In the genomic region with DNA sequence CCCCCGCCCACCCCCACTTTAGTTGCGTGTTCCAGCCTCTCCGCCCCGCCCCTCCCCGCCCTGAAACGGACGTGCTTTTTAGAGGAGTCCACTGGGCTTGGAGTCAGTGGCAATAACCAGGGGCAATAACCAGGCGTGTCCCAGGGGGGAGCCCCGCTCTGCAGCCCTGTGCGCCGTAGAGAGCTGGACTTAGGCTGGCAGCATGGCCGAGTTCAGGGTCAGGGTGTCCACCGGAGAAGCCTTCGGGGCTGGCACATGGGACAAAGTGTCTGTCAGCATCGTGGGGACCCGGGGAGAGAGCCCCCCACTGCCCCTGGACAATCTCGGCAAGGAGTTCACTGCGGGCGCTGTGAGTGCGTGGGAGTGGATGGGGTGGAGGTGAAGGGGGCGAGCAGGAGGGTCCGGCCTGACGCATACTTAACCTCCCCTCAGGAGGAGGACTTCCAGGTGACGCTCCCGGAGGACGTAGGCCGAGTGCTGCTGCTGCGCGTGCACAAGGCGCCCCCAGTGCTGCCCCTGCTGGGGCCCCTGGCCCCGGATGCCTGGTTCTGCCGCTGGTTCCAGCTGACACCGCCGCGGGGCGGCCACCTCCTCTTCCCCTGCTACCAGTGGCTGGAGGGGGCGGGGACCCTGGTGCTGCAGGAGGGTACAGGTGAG, we compare ENCODE assay signal across 17 cellular contexts. TPM values are rescaled to one million over a fixed set of nuclear protein-coding genes. Genes with fewer than 3 reads are reported as not detected.
A peak's percentile ranks its signal among the peaks of the same experiment; 100 is the strongest.
DNase-seq lines count a peak whose midpoint lies in the region; ATAC-seq and TF ChIP-seq lines count a peak whose summit lies in the region.
"Had no signal": no experiment of that assay in that cellular context is flagged by ENCODE, and none has a peak within 500 bp of the region (broad histone marks: within the 10 kb centered on the region; RNA-seq: fewer than 3 reads in every experiment).

A gene with protein sequence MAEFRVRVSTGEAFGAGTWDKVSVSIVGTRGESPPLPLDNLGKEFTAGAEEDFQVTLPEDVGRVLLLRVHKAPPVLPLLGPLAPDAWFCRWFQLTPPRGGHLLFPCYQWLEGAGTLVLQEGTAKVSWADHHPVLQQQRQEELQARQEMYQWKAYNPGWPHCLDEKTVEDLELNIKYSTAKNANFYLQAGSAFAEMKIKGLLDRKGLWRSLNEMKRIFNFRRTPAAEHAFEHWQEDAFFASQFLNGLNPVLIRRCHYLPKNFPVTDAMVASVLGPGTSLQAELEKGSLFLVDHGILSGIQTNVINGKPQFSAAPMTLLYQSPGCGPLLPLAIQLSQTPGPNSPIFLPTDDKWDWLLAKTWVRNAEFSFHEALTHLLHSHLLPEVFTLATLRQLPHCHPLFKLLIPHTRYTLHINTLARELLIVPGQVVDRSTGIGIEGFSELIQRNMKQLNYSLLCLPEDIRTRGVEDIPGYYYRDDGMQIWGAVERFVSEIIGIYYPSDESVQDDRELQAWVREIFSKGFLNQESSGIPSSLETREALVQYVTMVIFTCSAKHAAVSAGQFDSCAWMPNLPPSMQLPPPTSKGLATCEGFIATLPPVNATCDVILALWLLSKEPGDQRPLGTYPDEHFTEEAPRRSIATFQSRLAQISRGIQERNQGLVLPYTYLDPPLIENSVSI (plus strand): TSS at position 106 of the 657 bp plus-strand sequence. CDS start 97 bp downstream, at position 203.

- peaks cover 4% of the 10 kb centered on the region for H3K4me1 ChIP-seq in mucosa of stomach (ENCODE audit: control insufficient read depth, insufficient read depth, low read length)
- H3K4me1 ChIP-seq in thyroid gland = no peaks in the 10 kb centered on the region

- WGBS in thyroid gland, 2 donors = 12 to 21% methylated on average over 23 to 26 of the region's 37 CpGs

- no peaks in the 10 kb centered on the region for H3K9me3 Mint-ChIP-seq in activated CD4-positive, alpha-beta T cell treated with anti-CD3 and anti-CD28 coated beads, Interleukin-2, amount 10 ng/mL, durations not matched to agents 7 days and 5 days
- H3K9me3 Mint-ChIP-seq in activated CD4-positive, alpha-beta T cell treated with anti-CD3 and anti-CD28 coated beads, Interleukin-2, amount 10 ng/mL, durations not matched to agents 24 days and 14 days = no peaks in the 10 kb centered on the region

- H3K36me3 Mint-ChIP-seq in activated CD4-positive, alpha-beta T cell treated with anti-CD3 and anti-CD28 coated beads, Interleukin-2, amount 10 ng/mL, durations not matched to agents 7 days and 5 days (ENCODE audit: low read depth) = no peaks in the 10 kb centered on the region
- no peaks in the 10 kb centered on the region for H3K36me3 Mint-ChIP-seq in activated CD4-positive, alpha-beta T cell treated with anti-CD3 and anti-CD28 coated beads, Interleukin-2, amount 10 ng/mL, durations not matched to agents 24 days and 14 days (ENCODE audit: low read depth)

- peak within 1 kb of the TSS; percentile 54 for H3K27ac Mint-ChIP-seq in activated CD4-positive, alpha-beta T cell treated with anti-CD3 and anti-CD28 coated beads, Interleukin-2, amount 10 ng/mL, durations not matched to agents 7 days and 5 days
- H3K27ac Mint-ChIP-seq in activated CD4-positive, alpha-beta T cell treated with anti-CD3 and anti-CD28 coated beads, Interleukin-2, amount 10 ng/mL, durations not matched to agents 24 days and 14 days = no peak within 1 kb of the TSS

- H3K4me3 ChIP-seq in mucosa of stomach (ENCODE audit: low read length) (no peak within 1 kb of the TSS), thyroid gland (replicated peaks in 1 of 3) (no peak within 1 kb of the TSS)

- ATAC-seq in GM18867 (IDR thresholded peaks at IDR 0.05; ENCODE audit: unreplicated experiment) = no peak
- ATAC-seq: gastrocnemius medialis, SK-N-SH treated with all-trans-retinoic acid at 6 μM for 48 hours had no signal

- no peak within 1 kb of the TSS for H3K4me3 Mint-ChIP-seq in activated CD4-positive, alpha-beta T cell treated with anti-CD3 and anti-CD28 coated beads, Interleukin-2, amount 10 ng/mL, durations not matched to agents 7 days and 5 days
- H3K4me3 Mint-ChIP-seq in activated CD4-positive, alpha-beta T cell treated with anti-CD3 and anti-CD28 coated beads, Interleukin-2, amount 10 ng/mL, durations not matched to agents 24 days and 14 days = no peak within 1 kb of the TSS

- TF ChIP-seq CTCF in thyroid gland (IDR thresholded peaks at IDR 0.05) = no peak

- H3K27me3 Mint-ChIP-seq in activated CD4-positive, alpha-beta T cell treated with anti-CD3 and anti-CD28 coated beads, Interleukin-2, amount 10 ng/mL, durations not matched to agents 7 days and 5 days = peaks cover 40% of the 10 kb centered on the region
- peaks cover 29% of the 10 kb centered on the region for H3K27me3 Mint-ChIP-seq in activated CD4-positive, alpha-beta T cell treated with anti-CD3 and anti-CD28 coated beads, Interleukin-2, amount 10 ng/mL, durations not matched to agents 24 days and 14 days

- POLR2A ChIA-PET in activated CD4-positive, alpha-beta T cell treated with anti-CD3 and anti-CD28 coated beads, Interleukin-2, amount 10 ng/mL, durations not matched to agents 7 days and 5 days (lab: Charles Lee) = no interaction called here

- no peak for DNase-seq in activated CD4-positive, alpha-beta T cell treated with anti-CD3 and anti-CD28 coated beads, Interleukin-2, amount 10 ng/mL, durations not matched to agents 7 days and 5 days
- DNase-seq in activated CD4-positive, alpha-beta T cell treated with anti-CD3 and anti-CD28 coated beads, Interleukin-2, amount 10 ng/mL, durations not matched to agents 24 days and 14 days = no peak
- DNase-seq in epithelial cell of prostate (ENCODE audit: low read depth, low spot score) (no peak), thyroid gland (peak; percentile 9 to 25), islet precursor cell (no peak), NK-92 (lab: John Stamatoyannopoulos, UW; ENCODE audit: unreplicated experiment) (no peak)
- DNase-seq: 8988T; activated CD4-positive, alpha-beta T cell treated with anti-CD3 and anti-CD28 coated beads for 1 hour; activated effector memory CD4-positive, alpha-beta T cell treated with anti-CD3 and anti-CD28 coated beads, Interleukin-2, amount 50 U/mL, for 16 hours; DMS79 treated with DMSO at 0.1 percent for 48 hours; gastrocnemius medialis; midbrain; NCI-H1105 treated with DMSO at 0.1 percent for 48 hours had no signal

- TF ChIP-seq POLR2A in thyroid gland (IDR thresholded peaks at IDR 0.05) = no peak

- H3K4me1 Mint-ChIP-seq in activated CD4-positive, alpha-beta T cell treated with anti-CD3 and anti-CD28 coated beads, Interleukin-2, amount 10 ng/mL, durations not matched to agents 7 days and 5 days = no peaks in the 10 kb centered on the region
- peaks cover 2% of the 10 kb centered on the region for H3K4me1 Mint-ChIP-seq in activated CD4-positive, alpha-beta T cell treated with anti-CD3 and anti-CD28 coated beads, Interleukin-2, amount 10 ng/mL, durations not matched to agents 24 days and 14 days

- H3K27ac ChIP-seq in epithelial cell of prostate = peak within 1 kb of the TSS; percentile 76
- H3K27ac ChIP-seq in thyroid gland = no peak within 1 kb of the TSS

- H3K27me3 ChIP-seq in mucosa of stomach (ENCODE audit: control insufficient read depth, insufficient read depth, low read length) = peaks cover 36% of the 10 kb centered on the region
- H3K27me3 ChIP-seq in thyroid gland = peaks cover 7% of the 10 kb centered on the region

- peak within 1 kb of the TSS; percentile 8 for H3K9ac ChIP-seq in mucosa of stomach (ENCODE audit: low read length)

- no peaks in the 10 kb centered on the region for H3K9me3 ChIP-seq in mucosa of stomach (ENCODE audit: control insufficient read depth, low read length)
- no peaks in the 10 kb centered on the region for H3K9me3 ChIP-seq in thyroid gland
- H3K9me3 ChIP-seq: gastrocnemius medialis had no signal

- CTCF ChIA-PET in activated CD4-positive, alpha-beta T cell treated with anti-CD3 and anti-CD28 coated beads, Interleukin-2, amount 10 ng/mL, durations not matched to agents 7 days and 5 days (lab: Charles Lee) = no interaction called here

- H3K36me3 ChIP-seq in mucosa of stomach (ENCODE audit: control insufficient read depth, insufficient read depth, low read length) = no peaks in the 10 kb centered on the region
- H3K36me3 ChIP-seq in thyroid gland = no peaks in the 10 kb centered on the region
- H3K36me3 ChIP-seq: gastrocnemius medialis had no signal

- intact Hi-C loops in activated CD4-positive, alpha-beta T cell treated with anti-CD3 and anti-CD28 coated beads, Interleukin-2, amount 10 ng/mL, durations not matched to agents 24 days and 14 days (cut with micrococcal nuclease) = no loop called here
- intact Hi-C loops in thyroid gland (cut with DNase I) = no loop called here

RNA-seq across cellular contexts. Expression of the gene that starts here (rescaled TPM):
- not detected for total RNA-seq in activated CD4-positive, alpha-beta T cell treated with anti-CD3 and anti-CD28 coated beads, Interleukin-2, amount 10 ng/mL, durations not matched to agents 7 days and 5 days
- not detected in 2 replicates for total RNA-seq in activated CD4-positive, alpha-beta T cell treated with anti-CD3 and anti-CD28 coated beads, Interleukin-2, amount 10 ng/mL, durations not matched to agents 24 days and 14 days
- 1 to 10 TPM in 3 of 4 donors, under 1 TPM in 1; 0.67 to 3.3 (median 1.1) TPM for total RNA-seq in thyroid gland
- total RNA-seq: cerebellum had no signal

Comparison
In these comparisons a context has a peak if more than half of its experiments do, and no peak if none do; other contexts are left out.
1. DNase-seq: peak in thyroid gland (2 of 2); none in activated CD4-positive, alpha-beta T cell treated with anti-CD3 and anti-CD28 coated beads, Interleukin-2, amount 10 ng/mL, durations not matched to agents 7 days and 5 days (single experiment), activated CD4-positive, alpha-beta T cell treated with anti-CD3 and anti-CD28 coated beads, Interleukin-2, amount 10 ng/mL, durations not matched to agents 24 days and 14 days (single experiment), epithelial cell of prostate (single experiment), islet precursor cell (single experiment) and NK-92 (single experiment).